8 cellular contexts compared by ENCODE assay signal in genomic region chr11:88359529-88359928, GRCh38. TPM values are rescaled to one million over a fixed set of nuclear protein-coding genes. Genes with fewer than 3 reads are reported as not detected.
A peak's percentile ranks its signal among the peaks of the same experiment; 100 is the strongest.
DNase-seq lines count a peak whose midpoint lies in the region; ATAC-seq and TF ChIP-seq lines count a peak whose summit lies in the region.

No MANE protein-coding gene starts in this region.

- H3K27me3 ChIP-seq in prostate gland (replicated peaks; ENCODE audit: insufficient read depth), result no peaks in the 10 kb centered on the region

- H3K4me3 ChIP-seq in prostate gland, result no peak overlapping the region

- H3K4me3 Mint-ChIP-seq in naive B cell (no peak overlapping the region), CD14-positive monocyte (peak overlapping the region in 1 of 2 donors; percentile 73)

- no peak for TF ChIP-seq CTCF in prostate gland (IDR thresholded peaks at IDR 0.05)
- no peak for TF ChIP-seq CTCF in CD14-positive monocyte (IDR thresholded peaks at IDR 0.05)

- no peaks in the 10 kb centered on the region for H3K27me3 Mint-ChIP-seq in naive B cell
- no peaks in the 10 kb centered on the region for H3K27me3 Mint-ChIP-seq in CD14-positive monocyte (ENCODE audit: low read depth in 3 of 3)

- H3K4me1 Mint-ChIP-seq in naive B cell (peaks cover 9 to 13% (median 9%) of the 10 kb centered on the region in 3 donors), CD14-positive monocyte (peaks cover 45% of the 10 kb centered on the region)

- intact Hi-C loops in prostate gland (cut with DNase I), result no loop called here
- intact Hi-C loops in CD14-positive monocyte (cut with micrococcal nuclease), result no loop called here

- no peak for TF ChIP-seq POLR2A in prostate gland (IDR thresholded peaks at IDR 0.05)

- no peaks in the 10 kb centered on the region for H3K9me3 ChIP-seq in prostate gland

- ATAC-seq in HG02610 (IDR thresholded peaks at IDR 0.05; ENCODE audit: unreplicated experiment) (peak; percentile 54), naive B cell (ENCODE audit: low read depth in 2 of 2) (peak; percentile 54 to 72)

- H3K27ac Mint-ChIP-seq in naive B cell (no peak overlapping the region), CD14-positive monocyte (peak overlapping the region in 3 of 7 donors; percentile 28 to 62 (median 30))

- no peaks in the 10 kb centered on the region for H3K36me3 ChIP-seq in prostate gland

- DNase-seq in NCI-H510A treated with DMSO at 0.1 percent for 48 hours (lab: John Stamatoyannopoulos, UW), result peak; percentile 45
- DNase-seq in NCI-H510A (lab: John Stamatoyannopoulos, UW), result no peak
- peak; percentile 75 to 77 for DNase-seq in Kasumi-1 (lab: John Stamatoyannopoulos, UW)
- DNase-seq in naive B cell, result no peak
- DNase-seq in prostate gland (ENCODE audit: low spot score), result no peak
- no peak for DNase-seq in CD14-positive monocyte (ENCODE audit: low spot score)
- no peak for DNase-seq in LoVo (ENCODE audit: low spot score)

- H3K36me3 Mint-ChIP-seq in naive B cell (no peaks in the 10 kb centered on the region), CD14-positive monocyte (peaks cover 0 to under 1% of the 10 kb centered on the region in 2 donors)

- no peaks in the 10 kb centered on the region for H3K9me3 Mint-ChIP-seq in naive B cell
- no peaks in the 10 kb centered on the region for H3K9me3 Mint-ChIP-seq in CD14-positive monocyte

- WGBS in prostate gland, result 93% methylated on average over 1 of the region's 1 CpG

- H3K4me1 ChIP-seq in prostate gland (replicated peaks), result no peaks in the 10 kb centered on the region

- H3K27ac ChIP-seq in prostate gland, result no peak overlapping the region

RNA-seq across cellular contexts. Expression of gene CTSC, which starts 22.0 kb away (rescaled TPM):
- polyA plus RNA-seq in naive B cell (ENCODE audit: low read depth in 6 of 6), result 10 to 100 TPM; 32.5 to 65.6 (median 39.0) TPM
- 10 to 100 TPM; 19.4 to 65.5 TPM for total RNA-seq in prostate gland
- 100 to 1,000 TPM; 284 to 415 TPM for polyA plus RNA-seq in CD14-positive monocyte

Comparison
In these comparisons a context has a peak if more than half of its experiments do, and no peak if none do; other contexts are left out.
1. DNase-seq: peak in NCI-H510A treated with DMSO at 0.1 percent for 48 hours (single experiment) and Kasumi-1 (2 of 2); none in NCI-H510A (single experiment), naive B cell (single experiment), prostate gland (single experiment), CD14-positive monocyte (single experiment) and LoVo (single experiment).
2. RNA of gene CTSC, which starts 22.0 kb away (polyA plus RNA-seq): 284 to 415 TPM in CD14-positive monocyte; 32.5 to 65.6 TPM in naive B cell; every median in the first group is over 4 times any median in the second.